16 cellular contexts compared by ENCODE assay signal in the genomic region with DNA sequence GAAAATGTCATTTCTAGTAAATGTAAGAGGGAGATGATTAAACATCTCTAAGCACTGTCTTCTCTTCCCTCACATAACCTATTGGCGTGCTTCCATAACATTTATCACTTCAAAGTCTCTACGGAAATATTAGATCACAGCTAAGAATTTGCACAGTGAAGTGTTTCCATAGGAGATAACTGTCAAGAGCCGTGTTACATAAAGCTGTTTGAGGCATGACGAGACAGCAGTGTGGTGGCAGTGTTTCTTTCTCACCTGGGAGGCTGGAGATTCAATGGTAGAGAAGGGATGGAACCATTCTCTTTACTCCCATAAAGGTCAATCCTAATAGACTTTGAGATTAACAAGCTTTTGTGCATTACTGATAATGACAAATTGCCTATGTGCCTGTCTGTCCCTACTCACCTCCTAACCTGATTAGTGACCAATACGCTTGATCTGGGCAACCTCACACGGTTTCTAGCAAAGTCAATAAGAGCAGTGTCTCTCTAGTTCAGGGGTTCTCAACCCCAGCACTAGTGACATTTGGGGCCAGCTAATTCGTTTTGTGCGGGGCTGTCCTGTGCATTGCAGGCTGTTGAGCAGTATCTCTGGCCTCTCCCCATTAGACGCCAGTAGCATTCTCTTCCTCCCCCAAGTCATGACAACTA. TPM values are rescaled to one million over a fixed set of nuclear protein-coding genes. Genes with fewer than 3 reads are reported as not detected.
DNase-seq lines count a peak whose midpoint lies in the region; ATAC-seq and TF ChIP-seq lines count a peak whose summit lies in the region.
"Had no signal": no experiment of that assay in that cellular context is flagged by ENCODE, and none has a peak within 500 bp of the region (broad histone marks: within the 10 kb centered on the region; RNA-seq: fewer than 3 reads in every experiment).

No MANE protein-coding gene starts in this region.

- DNase-seq in SK-N-DZ (ENCODE audit: low spot score) (peak; percentile 97), islet precursor cell (peak; percentile 33), cerebellar nuclear complex (lab: John Stamatoyannopoulos, UW) (no peak), NCI-H774 (lab: John Stamatoyannopoulos, UW) (no peak)
- DNase-seq in stimulated activated naive B cell treated with anti-CD40 and anti-IgM and Interleukin-4, amounts not matched to agents 10 μg/mL and 1 μg/mL and 100 μg/mL, for 72 hours = no peak
- DNase-seq: CD8-positive, alpha-beta T cell; DMS 273 treated with DMSO at 0.1 percent for 48 hours; DMS53; DND-41; EL; H9 had no signal

- H3K27me3 Mint-ChIP-seq in stimulated activated naive B cell treated with anti-CD40 and anti-IgM and Interleukin-4, amounts not matched to agents 10 μg/mL and 1 μg/mL and 100 μg/mL, for 72 hours = no peaks in the 10 kb centered on the region
- H3K27me3 Mint-ChIP-seq: B cell had no signal

- H3K36me3 ChIP-seq in HEK293 (ENCODE audit: control insufficient read depth in 2 of 2, insufficient read depth in 1 of 2, low read length in 2 of 2) = peaks cover 8 to 51% of the 10 kb centered on the region in 2 experiments

- no peaks in the 10 kb centered on the region for H3K4me1 ChIP-seq in HEK293 (ENCODE audit: control insufficient read depth, insufficient read depth, low read length)

- no peak for ATAC-seq in stimulated activated naive B cell treated with anti-CD40 and anti-IgM and Interleukin-4, amounts not matched to agents 10 μg/mL and 1 μg/mL and 100 μg/mL, for 72 hours (replicated peaks)
- ATAC-seq: CD8-positive, alpha-beta T cell; GM12878 had no signal

- H3K4me3 ChIP-seq in HEK293 (ENCODE audit: low read depth, low read length) = no peak overlapping the region
- H3K4me3 ChIP-seq: BLaER1 treated with 17β-estradiol and CSF1 and Interleukin-3, amounts not matched to agents 10 nM and 100 nM; GM12878 had no signal

- H3K27ac Mint-ChIP-seq in stimulated activated naive B cell treated with anti-CD40 and anti-IgM and Interleukin-4, amounts not matched to agents 10 μg/mL and 1 μg/mL and 100 μg/mL, for 72 hours = peak overlapping the region; percentile 26
- H3K27ac Mint-ChIP-seq: B cell; CD8-positive, alpha-beta T cell had no signal

- CTCF ChIA-PET in HEK293 (lab: Yijun Ruan, JAX) = interaction anchor here (0.5 kb wide), 1 partner anchor 23 kb away, joined by 4 read pairs; no protein-coding TSS in a partner anchor

- POLR2A ChIA-PET in HEK293 (lab: Yijun Ruan, JAX) = no interaction called here

- H3K36me3 Mint-ChIP-seq in stimulated activated naive B cell treated with anti-CD40 and anti-IgM and Interleukin-4, amounts not matched to agents 10 μg/mL and 1 μg/mL and 100 μg/mL, for 72 hours = peaks cover 57 to 70% of the 10 kb centered on the region in 2 donors

- no peaks in the 10 kb centered on the region for H3K9me3 ChIP-seq in HEK293 (ENCODE audit: control insufficient read depth, insufficient read depth, low read depth, low read length)

- no peak overlapping the region for H3K4me3 Mint-ChIP-seq in stimulated activated naive B cell treated with anti-CD40 and anti-IgM and Interleukin-4, amounts not matched to agents 10 μg/mL and 1 μg/mL and 100 μg/mL, for 72 hours
- H3K4me3 Mint-ChIP-seq: B cell; CD8-positive, alpha-beta T cell; H9 had no signal

- no peak overlapping the region for H3K27ac ChIP-seq in HEK293 (ENCODE audit: extremely low read depth, low read depth, low read length)
- H3K27ac ChIP-seq: BLaER1 treated with 17β-estradiol and CSF1 and Interleukin-3, amounts not matched to agents 10 nM and 100 nM; HL-60 had no signal

- no peak for TF ChIP-seq CTCF in HEK293 (tag by site-specific recombination; IDR thresholded peaks at IDR 0.05)

- H3K4me1 Mint-ChIP-seq in stimulated activated naive B cell treated with anti-CD40 and anti-IgM and Interleukin-4, amounts not matched to agents 10 μg/mL and 1 μg/mL and 100 μg/mL, for 72 hours = no peaks in the 10 kb centered on the region
- H3K4me1 Mint-ChIP-seq: B cell, H9 had no signal

- peaks cover 3 to 10% of the 10 kb centered on the region in 2 donors for H3K9me3 Mint-ChIP-seq in stimulated activated naive B cell treated with anti-CD40 and anti-IgM and Interleukin-4, amounts not matched to agents 10 μg/mL and 1 μg/mL and 100 μg/mL, for 72 hours

TF ChIP-seq in HEK293, 187 proteins besides CTCF, POLR2A, EP300 and RAD21:
- TF ChIP-seq OSR2 (tag by site-specific recombination; IDR thresholded peaks at IDR 0.05) (no peak), SETDB1 (IDR thresholded peaks at IDR 0.05; ENCODE audit: insufficient read length, low read length) (no peak), ZNF239 (tag by site-specific recombination; IDR thresholded peaks at IDR 0.05) (no peak), ZNF830 (tag by site-specific recombination; IDR thresholded peaks at IDR 0.05; ENCODE audit: low read depth) (no peak), ZNF48 (tag by site-specific recombination; IDR thresholded peaks at IDR 0.05) (no peak), OVOL3 (tag by site-specific recombination; IDR thresholded peaks at IDR 0.05) (peak; percentile 85; the same call in 1 of the 2 replicates), ZNF121 (tag by site-specific recombination; IDR thresholded peaks at IDR 0.05) (no peak), RBAK (tag by site-specific recombination; IDR thresholded peaks at IDR 0.05) (no peak), ZNF10 (tag by site-specific recombination; IDR thresholded peaks at IDR 0.05) (no peak), REPIN1 (tag by site-specific recombination; IDR thresholded peaks at IDR 0.05; ENCODE audit: low read depth) (no peak), KLF16 (tag by site-specific recombination; IDR thresholded peaks at IDR 0.05) (no peak), KLF8 (tag by site-specific recombination; IDR thresholded peaks at IDR 0.05) (no peak), GLIS2 (tag by site-specific recombination; IDR thresholded peaks at IDR 0.05) (no peak), ZNF629 (tag by site-specific recombination; IDR thresholded peaks at IDR 0.05) (peak; percentile 72)
- TF ChIP-seq, protein P1, sequence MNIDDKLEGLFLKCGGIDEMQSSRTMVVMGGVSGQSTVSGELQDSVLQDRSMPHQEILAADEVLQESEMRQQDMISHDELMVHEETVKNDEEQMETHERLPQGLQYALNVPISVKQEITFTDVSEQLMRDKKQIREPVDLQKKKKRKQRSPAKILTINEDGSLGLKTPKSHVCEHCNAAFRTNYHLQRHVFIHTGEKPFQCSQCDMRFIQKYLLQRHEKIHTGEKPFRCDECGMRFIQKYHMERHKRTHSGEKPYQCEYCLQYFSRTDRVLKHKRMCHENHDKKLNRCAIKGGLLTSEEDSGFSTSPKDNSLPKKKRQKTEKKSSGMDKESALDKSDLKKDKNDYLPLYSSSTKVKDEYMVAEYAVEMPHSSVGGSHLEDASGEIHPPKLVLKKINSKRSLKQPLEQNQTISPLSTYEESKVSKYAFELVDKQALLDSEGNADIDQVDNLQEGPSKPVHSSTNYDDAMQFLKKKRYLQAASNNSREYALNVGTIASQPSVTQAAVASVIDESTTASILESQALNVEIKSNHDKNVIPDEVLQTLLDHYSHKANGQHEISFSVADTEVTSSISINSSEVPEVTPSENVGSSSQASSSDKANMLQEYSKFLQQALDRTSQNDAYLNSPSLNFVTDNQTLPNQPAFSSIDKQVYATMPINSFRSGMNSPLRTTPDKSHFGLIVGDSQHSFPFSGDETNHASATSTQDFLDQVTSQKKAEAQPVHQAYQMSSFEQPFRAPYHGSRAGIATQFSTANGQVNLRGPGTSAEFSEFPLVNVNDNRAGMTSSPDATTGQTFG (tag by site-specific recombination; IDR thresholded peaks at IDR 0.05; ENCODE audit: borderline replicate concordance) = no peak
- TF ChIP-seq, protein P2, sequence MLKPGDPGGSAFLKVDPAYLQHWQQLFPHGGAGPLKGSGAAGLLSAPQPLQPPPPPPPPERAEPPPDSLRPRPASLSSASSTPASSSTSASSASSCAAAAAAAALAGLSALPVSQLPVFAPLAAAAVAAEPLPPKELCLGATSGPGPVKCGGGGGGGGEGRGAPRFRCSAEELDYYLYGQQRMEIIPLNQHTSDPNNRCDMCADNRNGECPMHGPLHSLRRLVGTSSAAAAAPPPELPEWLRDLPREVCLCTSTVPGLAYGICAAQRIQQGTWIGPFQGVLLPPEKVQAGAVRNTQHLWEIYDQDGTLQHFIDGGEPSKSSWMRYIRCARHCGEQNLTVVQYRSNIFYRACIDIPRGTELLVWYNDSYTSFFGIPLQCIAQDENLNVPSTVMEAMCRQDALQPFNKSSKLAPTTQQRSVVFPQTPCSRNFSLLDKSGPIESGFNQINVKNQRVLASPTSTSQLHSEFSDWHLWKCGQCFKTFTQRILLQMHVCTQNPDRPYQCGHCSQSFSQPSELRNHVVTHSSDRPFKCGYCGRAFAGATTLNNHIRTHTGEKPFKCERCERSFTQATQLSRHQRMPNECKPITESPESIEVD (tag by site-specific recombination; IDR thresholded peaks at IDR 0.05) = peak; percentile 32; the same call in 1 of the 2 replicates

RNA-seq across cellular contexts. Expression of a gene that starts 35.3 kb away (rescaled TPM):
- 27.1 and 30.2 TPM in 2 replicates for polyA plus RNA-seq in SK-N-DZ (2014; cell fraction: cytosol; rRNA removed)
- 30.2 and 38.4 TPM in 2 replicates for polyA plus RNA-seq in SK-N-DZ (2014; cell fraction: nucleus; rRNA removed)

Comparison
In these comparisons a context has a peak if more than half of its experiments do, and no peak if none do; other contexts are left out.
1. DNase-seq: peak in SK-N-DZ (single experiment) and islet precursor cell (single experiment); none in stimulated activated naive B cell treated with anti-CD40 and anti-IgM and Interleukin-4, amounts not matched to agents 10 μg/mL and 1 μg/mL and 100 μg/mL, for 72 hours (single experiment), cerebellar nuclear complex (0 of 2) and NCI-H774 (single experiment).